In genomic region chr17:61695779-61696337, GRCh38 we compare ENCODE assay signal across 8 cellular contexts.
"Had no signal": no experiment of that assay in that cellular context is flagged by ENCODE, and none has a peak within 500 bp of the region (broad histone marks: within the 10 kb centered on the region; RNA-seq: fewer than 3 reads in every experiment).

No MANE protein-coding gene starts in this region.

- H2AFZ ChIP-seq: GM23338 had no signal

- ATAC-seq: GM23338, HCT116 had no signal

- H3K4me3 ChIP-seq: GM23338 had no signal

- H3K27me3 Mint-ChIP-seq: IgD-negative memory B cell had no signal

- H3K4me1 Mint-ChIP-seq: GM23338, H9, IgD-negative memory B cell had no signal

- H3K27ac Mint-ChIP-seq: GM23338, H9, IgD-negative memory B cell had no signal

- H3K4me3 Mint-ChIP-seq: GM23338, H9, IgD-negative memory B cell had no signal

- H3K4me2 ChIP-seq: GM23338 had no signal

- FAIRE-seq: H1, H54, HTR-8/SVneo had no signal

- DNase-seq: H9, KG1 had no signal
